Comparison of ENCODE assay signal across 23 cellular contexts in the genomic region with DNA sequence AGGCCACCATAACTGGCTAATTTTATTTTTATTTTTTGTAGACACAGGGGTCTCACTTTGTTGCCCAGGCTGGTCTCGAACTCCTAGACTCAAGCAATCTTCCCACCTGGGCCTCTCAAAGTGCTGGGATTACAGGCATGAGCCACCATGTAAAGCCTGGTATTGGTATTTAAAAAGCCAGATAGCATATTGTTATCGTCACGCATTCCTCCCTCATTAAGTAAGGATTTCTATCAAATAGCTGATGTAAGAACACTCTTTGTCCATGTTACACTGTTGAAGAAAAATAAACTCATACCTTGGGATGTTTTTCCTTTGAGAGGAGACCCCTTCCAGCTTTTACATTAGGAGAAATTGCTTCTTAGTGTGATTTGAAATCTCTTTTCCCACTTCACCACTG. TPM values are rescaled to one million over a fixed set of nuclear protein-coding genes. Genes with fewer than 3 reads are reported as not detected.
DNase-seq lines count a peak whose midpoint lies in the region; ATAC-seq and TF ChIP-seq lines count a peak whose summit lies in the region.
"Had no signal": no experiment of that assay in that cellular context is flagged by ENCODE, and none has a peak within 500 bp of the region (broad histone marks: within the 10 kb centered on the region; RNA-seq: fewer than 3 reads in every experiment).

No MANE protein-coding gene starts in this region.

- peak overlapping the region; percentile 8; the same call in 1 of the 2 replicates for H3K27ac ChIP-seq in GM23338 (ENCODE audit: low read depth)
- H3K27ac ChIP-seq: esophagus muscularis mucosa had no signal

- H3K4me2 ChIP-seq in GM23338, result peak overlapping the region; percentile 72

- no peak for TF ChIP-seq CTCF in GM23338 (conservative IDR thresholded peaks at IDR 0.05; ENCODE audit: low read depth in 2 of 2)
- no peak for TF ChIP-seq CTCF in WTC11 (IDR thresholded peaks at IDR 0.05)
- no peak for TF ChIP-seq CTCF in endothelial cell (IDR thresholded peaks at IDR 0.05; ENCODE audit: unreplicated experiment)
- no peak for TF ChIP-seq CTCF in neural crest cell (conservative IDR thresholded peaks at IDR 0.05)

- H3K27me3 Mint-ChIP-seq in GM23338 (ENCODE audit: insufficient read depth, low read depth, poor library complexity) (peaks cover 5% of the 10 kb centered on the region), WTC11 (ENCODE audit: low read depth) (peaks cover 6% of the 10 kb centered on the region; the same call in 1 of the 2 replicates), endothelial cell (ENCODE audit: unreplicated experiment) (peaks cover 8% of the 10 kb centered on the region), neural crest cell (ENCODE audit: low read depth) (no peaks in the 10 kb centered on the region)
- H3K27me3 Mint-ChIP-seq: memory B cell; naive thymus-derived CD4-positive, alpha-beta T cell; T-cell had no signal

- no peak for ATAC-seq in GM23338
- ATAC-seq in WTC11, result no peak
- no peak for ATAC-seq in GM18909 (IDR thresholded peaks at IDR 0.05; ENCODE audit: poor library complexity, unreplicated experiment)
- ATAC-seq in GM18867 (IDR thresholded peaks at IDR 0.05; ENCODE audit: unreplicated experiment), result no peak
- ATAC-seq in GM18907 (IDR thresholded peaks at IDR 0.05; ENCODE audit: unreplicated experiment), result no peak
- ATAC-seq: naive thymus-derived CD4-positive, alpha-beta T cell had no signal

- 0 out of 2 replicates have a peak, but pooled peaks cover 5% of the 10 kb centered on the region for H3K9me2 ChIP-seq in GM23338 (ENCODE audit: insufficient read depth)

- no peaks in the 10 kb centered on the region for H3K36me3 ChIP-seq in GM23338 (ENCODE audit: insufficient read depth)
- H3K36me3 ChIP-seq: esophagus muscularis mucosa, MG63 had no signal

- POLR2A ChIA-PET in WTC11 (lab: Charles Lee), result interaction anchor here (1.0 kb wide), 1 partner anchor 9 kb away, joined by 3 read pairs; no protein-coding TSS in a partner anchor

- H3K36me3 Mint-ChIP-seq in GM23338 (ENCODE audit: low read depth) (no peaks in the 10 kb centered on the region), WTC11 (no peaks in the 10 kb centered on the region), endothelial cell (ENCODE audit: low read depth, unreplicated experiment) (no peaks in the 10 kb centered on the region), neural crest cell (ENCODE audit: low read depth) (no peaks in the 10 kb centered on the region)
- H3K36me3 Mint-ChIP-seq: memory B cell, T-cell had no signal

- no peaks in the 10 kb centered on the region for H4K20me1 ChIP-seq in GM23338 (replicated peaks; ENCODE audit: insufficient read depth)

- no peaks in the 10 kb centered on the region for H3F3A ChIP-seq in GM23338 (replicated peaks; ENCODE audit: low read depth)

- H3K27me3 ChIP-seq in GM23338 (ENCODE audit: insufficient read depth), result peaks cover 7% of the 10 kb centered on the region; the same call in 1 of the 2 replicates
- H3K27me3 ChIP-seq: esophagus muscularis mucosa, MG63 had no signal

- DNase-seq in GM23338 (ENCODE audit: low spot score) (no peak), WTC11 (ENCODE audit: low spot score) (no peak), endothelial cell (ENCODE audit: low spot score) (no peak), neural crest cell (ENCODE audit: low read depth, low spot score) (no peak), kidney tubule cell (ENCODE audit: low spot score) (no peak)
- DNase-seq: activated CD4-positive, alpha-beta T cell treated with anti-CD3 and anti-CD28 coated beads for 1 hour; activated naive CD4-positive, alpha-beta T cell treated with anti-CD3 and anti-CD28 coated beads for 36 hours; activated T-cell treated with anti-CD3 and anti-CD28 coated beads, Interleukin-2, amount 50 U/mL, for 48 hours; cerebellar nuclear complex; COR-L47; effector CD8-positive, alpha-beta T cell; MG63; NCI-H1417 treated with DMSO at 0.1 percent for 48 hours; OCI-M1; psoas muscle had no signal

- no peaks in the 10 kb centered on the region for H3K79me2 ChIP-seq in GM23338 (replicated peaks; ENCODE audit: insufficient read depth)

- H3K9me3 Mint-ChIP-seq in GM23338, result no peaks in the 10 kb centered on the region
- no peaks in the 10 kb centered on the region for H3K9me3 Mint-ChIP-seq in WTC11
- H3K9me3 Mint-ChIP-seq in endothelial cell (ENCODE audit: unreplicated experiment), result no peaks in the 10 kb centered on the region
- H3K9me3 Mint-ChIP-seq in neural crest cell, result no peaks in the 10 kb centered on the region
- H3K9me3 Mint-ChIP-seq: activated naive CD4-positive, alpha-beta T cell treated with anti-CD3 and anti-CD28 coated beads for 36 hours; memory B cell; T-cell had no signal

- H3K4me1 Mint-ChIP-seq in GM23338 (peaks cover 24% of the 10 kb centered on the region), WTC11 (peaks cover 27% of the 10 kb centered on the region), endothelial cell (ENCODE audit: unreplicated experiment) (peaks cover 60% of the 10 kb centered on the region), neural crest cell (peaks cover 83% of the 10 kb centered on the region)

- CTCF ChIA-PET in WTC11 (lab: Charles Lee), result interaction anchor here (0.9 to 1.4 kb wide), 2 partner anchors 10 to 357 kb away, joined by 3 read pairs; no protein-coding TSS in a partner anchor

- H3K27ac Mint-ChIP-seq in GM23338 (peak overlapping the region; percentile 90; the same call in 1 of the 2 replicates), WTC11 (peak overlapping the region; percentile 87), endothelial cell (ENCODE audit: unreplicated experiment) (peak overlapping the region; percentile 99), neural crest cell (ENCODE audit: unreplicated experiment) (peak overlapping the region; percentile 99)
- H3K27ac Mint-ChIP-seq: activated naive CD4-positive, alpha-beta T cell treated with anti-CD3 and anti-CD28 coated beads for 36 hours; memory B cell had no signal

- H3K4me1 ChIP-seq in GM23338 (ENCODE audit: insufficient read depth), result peaks cover 9% of the 10 kb centered on the region

- H3K4me3 ChIP-seq in GM23338, result peak overlapping the region; percentile 52
- H3K4me3 ChIP-seq: K562, MG63 had no signal

- H3K4me3 Mint-ChIP-seq in GM23338 (peak overlapping the region; percentile 72), WTC11 (peak overlapping the region; percentile 70), endothelial cell (ENCODE audit: unreplicated experiment) (peak overlapping the region; percentile 52), neural crest cell (peak overlapping the region; percentile 80)
- H3K4me3 Mint-ChIP-seq: memory B cell had no signal

- H2AFZ ChIP-seq in GM23338, result peak overlapping the region; percentile 11; the same call in 1 of the 2 replicates

TF ChIP-seq in WTC11, 78 proteins besides CTCF, POLR2A, EP300 and RAD21:
- TF ChIP-seq ZNF317 (CRISPR knock-in tag; IDR thresholded peaks at IDR 0.05; ENCODE audit: borderline replicate concordance, low read depth) (no peak), ATF1 (CRISPR knock-in tag; IDR thresholded peaks at IDR 0.05) (no peak)

RNA-seq across cellular contexts. Expression of a gene that starts 39.2 kb away (rescaled TPM):
- 115 and 145 TPM in 2 replicates for total RNA-seq in GM23338 (2014; rRNA removed; shearing (Covaris generic))
- polyA plus RNA-seq in GM23338 (2016; fragmentation: Nextera tagmentation; extraction: Ambion mirVana), result 148 and 165 TPM in 2 replicates
- total RNA-seq in WTC11 (2021), result 80.9 to 95.5 TPM (median 91.7 TPM) in 3 replicates
- 82.9 TPM for total RNA-seq in endothelial cell (ENCODE audit: unreplicated experiment)
- 73.8 and 91.1 TPM in 2 replicates for total RNA-seq in neural crest cell
